In the genomic region with DNA sequence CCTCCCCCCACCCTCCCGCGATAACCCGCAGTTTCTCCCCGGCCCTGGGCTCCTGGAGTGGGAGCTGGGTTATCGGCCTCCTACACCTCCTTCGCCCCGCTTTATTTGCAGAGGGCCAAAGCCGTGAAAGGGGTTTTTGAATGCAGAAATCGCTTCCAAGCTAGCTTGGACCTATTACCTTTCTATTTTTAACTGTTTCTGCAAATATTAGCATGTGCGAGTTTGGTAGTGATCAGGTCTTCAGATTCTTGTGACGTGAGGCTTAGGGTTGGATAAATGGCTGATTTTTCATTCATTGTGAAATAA, we compare ENCODE assay signal across 8 cellular contexts. TPM values are rescaled to one million over a fixed set of nuclear protein-coding genes. Genes with fewer than 3 reads are reported as not detected.
DNase-seq lines count a peak whose midpoint lies in the region; ATAC-seq and TF ChIP-seq lines count a peak whose summit lies in the region.

No MANE protein-coding gene starts in this region.

- no peaks in the 10 kb centered on the region for H3K36me3 ChIP-seq in uterus

- peaks cover 2% of the 10 kb centered on the region for H3K4me1 Mint-ChIP-seq in memory B cell

- in situ Hi-C loops in astrocyte of the spinal cord (cut with HindIII; ENCODE audit: low sequenced_read_pairs) = no loop called here

- H3K27me3 Mint-ChIP-seq in memory B cell = no peaks in the 10 kb centered on the region

- peak overlapping the region; percentile 89 for H3K4me3 Mint-ChIP-seq in memory B cell

- no peaks in the 10 kb centered on the region for H3K9me3 Mint-ChIP-seq in memory B cell

- peak; percentile 36 to 44 for DNase-seq in stimulated activated CD4-positive, alpha-beta T cell treated with anti-CD3 and anti-CD28 coated beads, Interleukin-2, amount 100 ng/mL, for 24 hours
- DNase-seq in stimulated activated CD4-positive, alpha-beta T cell treated with anti-CD3 and anti-CD28 coated beads, Interleukin-4, amount 100 ng/mL, for 4 hours = no peak
- DNase-seq in astrocyte of the spinal cord (ENCODE audit: low read depth, low spot score) (no peak), memory B cell (ENCODE audit: low spot score in 2 of 2) (no peak), uterus (no peak), hepatic stellate cell (ENCODE audit: low spot score) (no peak), cortex of kidney (lab: John Stamatoyannopoulos, UW) (no peak), MV-4-11 (lab: John Stamatoyannopoulos, UW) (no peak)

- peaks cover 4% of the 10 kb centered on the region for H3K36me3 Mint-ChIP-seq in memory B cell

- TF ChIP-seq POLR2A in uterus (IDR thresholded peaks at IDR 0.05) = no peak

- no peaks in the 10 kb centered on the region for H3K9me3 ChIP-seq in uterus

- TF ChIP-seq CTCF in astrocyte of the spinal cord (IDR thresholded peaks at IDR 0.05; ENCODE audit: low read depth, low read length) (no peak), uterus (IDR thresholded peaks at IDR 0.05) (no peak)

- H3K4me3 ChIP-seq in astrocyte of the spinal cord (ENCODE audit: low read depth, low read length) (peak overlapping the region; percentile 95), uterus (peak overlapping the region; percentile 86 to 92)

- peak overlapping the region; percentile 98 for H3K27ac Mint-ChIP-seq in memory B cell

- H3K27ac ChIP-seq in uterus = peak overlapping the region; percentile 94 to 100

- no peaks in the 10 kb centered on the region for H3K4me1 ChIP-seq in uterus

- ATAC-seq in memory B cell (ENCODE audit: low read depth) = no peak

- intact Hi-C loops in uterus (cut with DNase I; ENCODE audit: low total_unique reads) = no loop called here

- no peaks in the 10 kb centered on the region for H3K27me3 ChIP-seq in uterus

RNA-seq across cellular contexts. Expression of gene USP9X, which starts 1.3 kb away (rescaled TPM):
- total RNA-seq in uterus = 100 to 1,000 TPM in 2 of 4 donors, 10 to 100 TPM in 2; 32.1 to 167 (median 78.7) TPM

Comparison
In these comparisons a context has a peak if more than half of its experiments do, and no peak if none do; other contexts are left out.
1. DNase-seq: peak in stimulated activated CD4-positive, alpha-beta T cell treated with anti-CD3 and anti-CD28 coated beads, Interleukin-2, amount 100 ng/mL, for 24 hours (2 of 2); none in stimulated activated CD4-positive, alpha-beta T cell treated with anti-CD3 and anti-CD28 coated beads, Interleukin-4, amount 100 ng/mL, for 4 hours (0 of 2), astrocyte of the spinal cord (single experiment), memory B cell (0 of 2), uterus (0 of 2), hepatic stellate cell (single experiment), cortex of kidney (single experiment) and MV-4-11 (single experiment).